In genomic region chr17:36937001-36937960, GRCh38 we compare ENCODE assay signal across 9 cellular contexts. TPM values are rescaled to one million over a fixed set of nuclear protein-coding genes. Genes with fewer than 3 reads are reported as not detected.
DNase-seq lines count a peak whose midpoint lies in the region; ATAC-seq, FAIRE-seq and TF ChIP-seq lines count a peak whose summit lies in the region.
"Had no signal": no experiment of that assay in that cellular context is flagged by ENCODE, and none has a peak within 500 bp of the region (broad histone marks: within the 10 kb centered on the region; RNA-seq: fewer than 3 reads in every experiment).

Gene LHX1, plus strand, starts transcription at chr17:36937475. Its CDS starts 723 bp downstream, at chr17:36938198.

- peak within 1 kb of the TSS; percentile 69 to 89 for H3K4me3 Mint-ChIP-seq in CD14-positive monocyte
- H3K4me3 Mint-ChIP-seq in mesothelial cell of epicardium = peak within 1 kb of the TSS; percentile 39

- no peaks in the 10 kb centered on the region for H3K9me3 ChIP-seq in HUES48 (ENCODE audit: control insufficient read depth, insufficient read depth, low read length)

- intact Hi-C loops in CD14-positive monocyte (cut with micrococcal nuclease) = loop anchor here in 1 of 2 donors (10.0 kb wide), 1 partner anchor 1442 kb away; no protein-coding TSS in a partner anchor

- H3K36me3 Mint-ChIP-seq in CD14-positive monocyte (peaks cover 31 to 34% of the 10 kb centered on the region in 2 donors), mesothelial cell of epicardium (no peaks in the 10 kb centered on the region)

- H3K27ac Mint-ChIP-seq in CD14-positive monocyte = no peak within 1 kb of the TSS
- H3K27ac Mint-ChIP-seq in mesothelial cell of epicardium = no peak within 1 kb of the TSS

- H3K4me3 ChIP-seq in HUES48 (ENCODE audit: low read depth, low read length) = peak within 1 kb of the TSS; percentile 65

- no peak for DNase-seq in CD14-positive monocyte (ENCODE audit: low spot score)
- DNase-seq in activated naive CD4-positive, alpha-beta T cell treated with anti-CD3 and anti-CD28 coated beads, Interleukin-2, amount 50 U/mL, for 16 hours = peak; percentile 31
- DNase-seq in mesothelial cell of epicardium (ENCODE audit: low spot score in 2 of 2, unreplicated experiment in 2 of 2) = no peak
- DNase-seq in SK-N-DZ (ENCODE audit: low spot score) = no peak
- no peak for DNase-seq in H54 (ENCODE audit: insufficient read length, low spot score)

- TF ChIP-seq CTCF in CD14-positive monocyte (IDR thresholded peaks at IDR 0.05) = no peak
- no peak for TF ChIP-seq CTCF in mesothelial cell of epicardium (IDR thresholded peaks at IDR 0.05; ENCODE audit: unreplicated experiment)

- TF ChIP-seq POLR2A in H54 (IDR thresholded peaks at IDR 0.05; ENCODE audit: low read depth, low read length) = no peak

- H3K27ac ChIP-seq in HUES48 (ENCODE audit: low read depth, low read length) = no peak within 1 kb of the TSS

- no peaks in the 10 kb centered on the region for H3K36me3 ChIP-seq in HUES48 (ENCODE audit: control insufficient read depth, insufficient read depth, low read length)

- H3K27me3 Mint-ChIP-seq in CD14-positive monocyte (ENCODE audit: low read depth in 3 of 3) = peaks cover 93 to 100% (median 98%) of the 10 kb centered on the region in 3 donors
- H3K27me3 Mint-ChIP-seq in mesothelial cell of epicardium (ENCODE audit: low read depth) = peaks cover 100% of the 10 kb centered on the region

- H3K4me1 ChIP-seq in HUES48 (ENCODE audit: control insufficient read depth, insufficient read depth, low read length) = peaks cover 65% of the 10 kb centered on the region

- no peak within 1 kb of the TSS for H3K9ac ChIP-seq in HUES48 (ENCODE audit: low read depth, low read length)

- ATAC-seq in GM21381 (IDR thresholded peaks at IDR 0.05; ENCODE audit: unreplicated experiment) (no peak), HG02884 (IDR thresholded peaks at IDR 0.05; ENCODE audit: unreplicated experiment) (no peak)

- no peak for FAIRE-seq in H54 (lab: Jason Lieb, UNC)
- FAIRE-seq: GM18507 had no signal

- H3K4me1 Mint-ChIP-seq in CD14-positive monocyte = peaks cover 74% of the 10 kb centered on the region
- H3K4me1 Mint-ChIP-seq in mesothelial cell of epicardium = peaks cover 53% of the 10 kb centered on the region

- peaks cover 0 to 62% (median 52%) of the 10 kb centered on the region in 7 donors for H3K9me3 Mint-ChIP-seq in CD14-positive monocyte
- H3K9me3 Mint-ChIP-seq in mesothelial cell of epicardium = no peaks in the 10 kb centered on the region

- H3K27me3 ChIP-seq in HUES48 (ENCODE audit: control insufficient read depth, insufficient read depth, low read length) = peaks cover 100% of the 10 kb centered on the region

RNA-seq across cellular contexts. Expression of gene LHX1, which starts in this region (rescaled TPM):
- not detected for polyA plus RNA-seq in CD14-positive monocyte
- total RNA-seq in mesothelial cell of epicardium = not detected in 3 replicates
- polyA plus RNA-seq in SK-N-DZ (2014; cell fraction: cytosol; rRNA removed) = 0.21 TPM in 1 of 2 replicates, not detected in the other
- polyA plus RNA-seq in SK-N-DZ (2014; cell fraction: nucleus; rRNA removed) = not detected in 2 replicates
